Comparison of ENCODE assay signal across 8 cellular contexts in genomic region chr3:184176377-184177330, GRCh38. TPM values are rescaled to one million over a fixed set of nuclear protein-coding genes. Genes with fewer than 3 reads are reported as not detected.
DNase-seq lines count a peak whose midpoint lies in the region; ATAC-seq lines count a peak whose summit lies in the region.

No MANE protein-coding gene starts in this region.

- H3K36me3 Mint-ChIP-seq in activated T-helper 1 cell treated with anti-CD3 and anti-CD28 coated beads, Interleukin-12 subunit alpha, Interleukin-12 subunit beta, Interleukin-2, Interleukin-4 antibody, amounts not matched to agents 30 ng/mL and 10 ng/mL and 1 ng/mL, durations not matched to agents 14 hours and 24 hours and 36 hours (ENCODE audit: low read depth) = peaks cover 45% of the 10 kb centered on the region

- ATAC-seq in GM19395 (IDR thresholded peaks at IDR 0.05; ENCODE audit: unreplicated experiment) = no peak

- H3K27ac Mint-ChIP-seq in activated T-helper 1 cell treated with anti-CD3 and anti-CD28 coated beads, Interleukin-12 subunit alpha, Interleukin-12 subunit beta, Interleukin-2, Interleukin-4 antibody, amounts not matched to agents 30 ng/mL and 10 ng/mL and 1 ng/mL, durations not matched to agents 14 hours and 24 hours and 36 hours = no peak overlapping the region

- H3K27me3 Mint-ChIP-seq in activated T-helper 1 cell treated with anti-CD3 and anti-CD28 coated beads, Interleukin-12 subunit alpha, Interleukin-12 subunit beta, Interleukin-2, Interleukin-4 antibody, amounts not matched to agents 30 ng/mL and 10 ng/mL and 1 ng/mL, durations not matched to agents 14 hours and 24 hours and 36 hours (ENCODE audit: insufficient read depth) = no peaks in the 10 kb centered on the region

- intact Hi-C loops in activated T-helper 1 cell treated with anti-CD3 and anti-CD28 coated beads, Interleukin-12 subunit alpha, Interleukin-12 subunit beta, Interleukin-2, Interleukin-4 antibody, amounts not matched to agents 30 ng/mL and 10 ng/mL and 1 ng/mL, durations not matched to agents 14 hours and 24 hours and 36 hours (cut with micrococcal nuclease) = no loop called here

- H3K4me3 Mint-ChIP-seq in activated T-helper 1 cell treated with anti-CD3 and anti-CD28 coated beads, Interleukin-12 subunit alpha, Interleukin-12 subunit beta, Interleukin-2, Interleukin-4 antibody, amounts not matched to agents 30 ng/mL and 10 ng/mL and 1 ng/mL, durations not matched to agents 14 hours and 24 hours and 36 hours = peak overlapping the region; percentile 95

- DNase-seq in COLO829 (ENCODE audit: low spot score) = peak; percentile 86
- DNase-seq in Kasumi-1 (lab: John Stamatoyannopoulos, UW) = peak; percentile 50 to 68
- no peak for DNase-seq in activated T-helper 1 cell treated with anti-CD3 and anti-CD28 coated beads, Interleukin-12 subunit alpha, Interleukin-12 subunit beta, Interleukin-2, Interleukin-4 antibody, amounts not matched to agents 30 ng/mL and 10 ng/mL and 1 ng/mL, durations not matched to agents 14 hours and 24 hours and 36 hours (ENCODE audit: low spot score)
- DNase-seq in glomerular visceral epithelial cell (ENCODE audit: extremely low spot score) = peak; percentile 94
- DNase-seq in non-pigmented ciliary epithelial cell (ENCODE audit: low read depth) = peak; percentile 86
- no peak for DNase-seq in NCI-H187 treated with DMSO at 0.1 percent for 48 hours (lab: John Stamatoyannopoulos, UW)
- DNase-seq in KG1 (lab: John Stamatoyannopoulos, UW) = no peak

- H3K4me1 Mint-ChIP-seq in activated T-helper 1 cell treated with anti-CD3 and anti-CD28 coated beads, Interleukin-12 subunit alpha, Interleukin-12 subunit beta, Interleukin-2, Interleukin-4 antibody, amounts not matched to agents 30 ng/mL and 10 ng/mL and 1 ng/mL, durations not matched to agents 14 hours and 24 hours and 36 hours (ENCODE audit: low read depth) = peaks cover 24% of the 10 kb centered on the region

- H3K9me3 Mint-ChIP-seq in activated T-helper 1 cell treated with anti-CD3 and anti-CD28 coated beads, Interleukin-12 subunit alpha, Interleukin-12 subunit beta, Interleukin-2, Interleukin-4 antibody, amounts not matched to agents 30 ng/mL and 10 ng/mL and 1 ng/mL, durations not matched to agents 14 hours and 24 hours and 36 hours = no peaks in the 10 kb centered on the region

RNA-seq across cellular contexts. Expression of gene AP2M1, which starts 2.0 kb away (rescaled TPM):
- 235 and 238 TPM in 2 replicates for total RNA-seq in activated T-helper 1 cell treated with anti-CD3 and anti-CD28 coated beads, Interleukin-12 subunit alpha, Interleukin-12 subunit beta, Interleukin-2, Interleukin-4 antibody, amounts not matched to agents 30 ng/mL and 10 ng/mL and 1 ng/mL, durations not matched to agents 14 hours and 24 hours and 36 hours

RNA-seq across cellular contexts. Expression of gene ABCF3, which starts 9.3 kb away (rescaled TPM):
- 75.2 and 76.4 TPM in 2 replicates for total RNA-seq in activated T-helper 1 cell treated with anti-CD3 and anti-CD28 coated beads, Interleukin-12 subunit alpha, Interleukin-12 subunit beta, Interleukin-2, Interleukin-4 antibody, amounts not matched to agents 30 ng/mL and 10 ng/mL and 1 ng/mL, durations not matched to agents 14 hours and 24 hours and 36 hours

RNA-seq across cellular contexts. Expression of gene DVL3, which starts 21.5 kb away (rescaled TPM):
- 59.4 and 61.5 TPM in 2 replicates for total RNA-seq in activated T-helper 1 cell treated with anti-CD3 and anti-CD28 coated beads, Interleukin-12 subunit alpha, Interleukin-12 subunit beta, Interleukin-2, Interleukin-4 antibody, amounts not matched to agents 30 ng/mL and 10 ng/mL and 1 ng/mL, durations not matched to agents 14 hours and 24 hours and 36 hours

RNA-seq across cellular contexts. Expression of gene EIF2B5, which starts 41.5 kb away (rescaled TPM):
- 75.6 and 75.9 TPM in 2 replicates for total RNA-seq in activated T-helper 1 cell treated with anti-CD3 and anti-CD28 coated beads, Interleukin-12 subunit alpha, Interleukin-12 subunit beta, Interleukin-2, Interleukin-4 antibody, amounts not matched to agents 30 ng/mL and 10 ng/mL and 1 ng/mL, durations not matched to agents 14 hours and 24 hours and 36 hours

RNA-seq across cellular contexts. Expression of gene VWA5B2, which starts 52.7 kb away (rescaled TPM):
- not detected in 2 replicates for total RNA-seq in activated T-helper 1 cell treated with anti-CD3 and anti-CD28 coated beads, Interleukin-12 subunit alpha, Interleukin-12 subunit beta, Interleukin-2, Interleukin-4 antibody, amounts not matched to agents 30 ng/mL and 10 ng/mL and 1 ng/mL, durations not matched to agents 14 hours and 24 hours and 36 hours

Comparison
In these comparisons a context has a peak if more than half of its experiments do, and no peak if none do; other contexts are left out.
1. DNase-seq: peak in COLO829 (single experiment), Kasumi-1 (2 of 2), glomerular visceral epithelial cell (single experiment) and non-pigmented ciliary epithelial cell (single experiment); none in activated T-helper 1 cell treated with anti-CD3 and anti-CD28 coated beads, Interleukin-12 subunit alpha, Interleukin-12 subunit beta, Interleukin-2, Interleukin-4 antibody, amounts not matched to agents 30 ng/mL and 10 ng/mL and 1 ng/mL, durations not matched to agents 14 hours and 24 hours and 36 hours (single experiment), NCI-H187 treated with DMSO at 0.1 percent for 48 hours (single experiment) and KG1 (single experiment).